In genomic region chr22:42684462-42685195, GRCh38 we compare ENCODE assay signal across 19 cellular contexts. TPM values are rescaled to one million over a fixed set of nuclear protein-coding genes. Genes with fewer than 3 reads are reported as not detected.
DNase-seq lines count a peak whose midpoint lies in the region; ATAC-seq and TF ChIP-seq lines count a peak whose summit lies in the region.
"Had no signal": no experiment of that assay in that cellular context is flagged by ENCODE, and none has a peak within 500 bp of the region (broad histone marks: within the 10 kb centered on the region; RNA-seq: fewer than 3 reads in every experiment).

No MANE protein-coding gene starts in this region.

- no peaks in the 10 kb centered on the region for H3K79me2 ChIP-seq in hepatocyte

- H3K4me2 ChIP-seq in hepatocyte, result no peak overlapping the region

- DNase-seq in Right ventricle myocardium superior (peak; percentile 76), left cardiac atrium (no peak), foreskin fibroblast (peak; percentile 32 to 68), prostate gland (ENCODE audit: low spot score) (no peak), upper lobe of right lung (no peak), OCI-M1 (lab: John Stamatoyannopoulos, UW) (no peak), hepatocyte (ENCODE audit: low spot score) (no peak)
- no peak for DNase-seq in stimulated activated CD4-positive, alpha-beta T cell treated with anti-CD3 and anti-CD28 coated beads, Interleukin-2, amount 100 ng/mL, for 48 hours
- DNase-seq: 8988T; activated naive CD4-positive, alpha-beta T cell treated with anti-CD3 and anti-CD28 coated beads for 36 hours; DMS79 treated with DMSO at 0.1 percent for 48 hours; kidney glomerular epithelial cell; natural killer cell; NCI-H2171; NK-92 treated with Interleukin-12 subunit alpha and Interleukin-12 subunit beta, amount 100 ng/mL, for 24 hours; stimulated activated naive B cell treated with anti-CD40 and anti-IgM and Interleukin-4, amounts not matched to agents 10 μg/mL and 1 μg/mL and 100 μg/mL, for 72 hours; T-helper 2 cell had no signal

- 72% methylated on average over 11 of the region's 11 CpGs for WGBS in prostate gland
- WGBS in hepatocyte (ENCODE audit: low lambda C conversion rate, missing lambda C conversion rate), result 74% methylated on average over 11 of the region's 11 CpGs

- intact Hi-C loops in Right ventricle myocardium superior (cut with DNase I) (no loop called here), left cardiac atrium (cut with DNase I) (no loop called here), prostate gland (cut with DNase I) (no loop called here), upper lobe of right lung (cut with DNase I) (no loop called here)

- H3K36me3 ChIP-seq in prostate gland, result no peaks in the 10 kb centered on the region
- no peaks in the 10 kb centered on the region for H3K36me3 ChIP-seq in upper lobe of right lung
- no peaks in the 10 kb centered on the region for H3K36me3 ChIP-seq in hepatocyte (replicated peaks; ENCODE audit: insufficient read depth, low read depth)

- ATAC-seq in Right ventricle myocardium superior (ENCODE audit: poor library complexity) (no peak), left cardiac atrium (no peak), upper lobe of right lung (no peak)
- ATAC-seq: activated CD4-positive, CD25-positive, alpha-beta regulatory T cell treated with anti-CD3 and anti-CD28 coated beads, Interleukin-2, amount 50 U/mL, for 24 hours; natural killer cell; stimulated activated naive B cell treated with anti-CD40 and anti-IgM and Interleukin-4, amounts not matched to agents 10 μg/mL and 1 μg/mL and 100 μg/mL, for 72 hours had no signal

- no peak for TF ChIP-seq POLR2A in prostate gland (IDR thresholded peaks at IDR 0.05)

- H3K4me1 ChIP-seq in prostate gland (replicated peaks) (peaks cover 20% of the 10 kb centered on the region), upper lobe of right lung (peaks cover 68% of the 10 kb centered on the region), hepatocyte (ENCODE audit: insufficient read depth) (peaks cover 55% of the 10 kb centered on the region)

- H4K20me1 ChIP-seq in hepatocyte (ENCODE audit: insufficient read depth, poor library complexity, severe bottlenecking), result no peaks in the 10 kb centered on the region

- TF ChIP-seq CTCF in foreskin fibroblast (IDR thresholded peaks at IDR 0.05; ENCODE audit: low read depth, low read length) (no peak), prostate gland (IDR thresholded peaks at IDR 0.05) (no peak), upper lobe of right lung (IDR thresholded peaks at IDR 0.05) (no peak), hepatocyte (IDR thresholded peaks at IDR 0.05; ENCODE audit: poor library complexity) (no peak)

- H3K27ac ChIP-seq in prostate gland, result peak overlapping the region; percentile 38 to 43
- peak overlapping the region; percentile 61 for H3K27ac ChIP-seq in upper lobe of right lung
- no peak overlapping the region for H3K27ac ChIP-seq in hepatocyte
- H3K27ac ChIP-seq: C4-2B had no signal

- H3K27me3 ChIP-seq in prostate gland (replicated peaks; ENCODE audit: insufficient read depth) (no peaks in the 10 kb centered on the region), upper lobe of right lung (no peaks in the 10 kb centered on the region), hepatocyte (no peaks in the 10 kb centered on the region)

- no peak overlapping the region for H3K4me3 ChIP-seq in foreskin fibroblast (ENCODE audit: low read depth in 1 of 2, low read length in 2 of 2)
- H3K4me3 ChIP-seq in prostate gland, result no peak overlapping the region
- no peak overlapping the region for H3K4me3 ChIP-seq in upper lobe of right lung
- H3K4me3 ChIP-seq in hepatocyte, result no peak overlapping the region

- no peaks in the 10 kb centered on the region for H3K9me2 ChIP-seq in hepatocyte (replicated peaks; ENCODE audit: insufficient read depth)

- no peak overlapping the region for H2AFZ ChIP-seq in hepatocyte

- H3K9me3 ChIP-seq in prostate gland (no peaks in the 10 kb centered on the region), upper lobe of right lung (no peaks in the 10 kb centered on the region), hepatocyte (ENCODE audit: low read depth) (no peaks in the 10 kb centered on the region)

RNA-seq across cellular contexts. Expression of gene CYB5R3, which starts 35.4 kb away (rescaled TPM):
- 216 TPM for total RNA-seq in Right ventricle myocardium superior
- 100 to 1,000 TPM; 295 to 306 TPM for total RNA-seq in left cardiac atrium
- 100 to 1,000 TPM; 125 to 455 TPM for total RNA-seq in prostate gland
- total RNA-seq in upper lobe of right lung, result 251 TPM
- 119 and 136 TPM in 2 replicates for total RNA-seq in hepatocyte
- polyA plus RNA-seq in hepatocyte, result 407 and 438 TPM in 2 replicates

RNA-seq across cellular contexts. Expression of gene A4GALT, which starts 36.0 kb away (rescaled TPM):
- 76.1 TPM for total RNA-seq in Right ventricle myocardium superior
- total RNA-seq in left cardiac atrium, result 100 to 1,000 TPM in 1 of 2 donors, 10 to 100 TPM in 1; 56.0 to 108 TPM
- total RNA-seq in prostate gland, result 10 to 100 TPM; 34.7 to 40.0 TPM
- total RNA-seq in upper lobe of right lung, result 25.7 TPM
- total RNA-seq in hepatocyte, result 3.3 and 4.4 TPM in 2 replicates
- 2.2 and 5.8 TPM in 2 replicates for polyA plus RNA-seq in hepatocyte
- total RNA-seq: activated naive CD4-positive, alpha-beta T cell treated with anti-CD3 and anti-CD28 coated beads for 36 hours had no signal

RNA-seq across cellular contexts. Expression of gene ATP5MGL, which starts 44.2 kb away (rescaled TPM):
- total RNA-seq in Right ventricle myocardium superior, result 0.38 TPM
- total RNA-seq in left cardiac atrium, result under 1 TPM; 0.42 to 0.77 TPM
- total RNA-seq in prostate gland, result not detected
- total RNA-seq in upper lobe of right lung, result 1.0 TPM
- 0.33 TPM in 1 of 2 replicates, not detected in the other for total RNA-seq in hepatocyte
- 0.60 TPM in 1 of 2 replicates, not detected in the other for polyA plus RNA-seq in hepatocyte

Comparison
In these comparisons a context has a peak if more than half of its experiments do, and no peak if none do; other contexts are left out.
1. DNase-seq: peak in Right ventricle myocardium superior (single experiment) and foreskin fibroblast (2 of 2); none in left cardiac atrium (single experiment), prostate gland (single experiment), upper lobe of right lung (single experiment), OCI-M1 (single experiment), hepatocyte (single experiment) and stimulated activated CD4-positive, alpha-beta T cell treated with anti-CD3 and anti-CD28 coated beads, Interleukin-2, amount 100 ng/mL, for 48 hours (0 of 2).